25 cellular contexts compared by ENCODE assay signal in the genomic region with DNA sequence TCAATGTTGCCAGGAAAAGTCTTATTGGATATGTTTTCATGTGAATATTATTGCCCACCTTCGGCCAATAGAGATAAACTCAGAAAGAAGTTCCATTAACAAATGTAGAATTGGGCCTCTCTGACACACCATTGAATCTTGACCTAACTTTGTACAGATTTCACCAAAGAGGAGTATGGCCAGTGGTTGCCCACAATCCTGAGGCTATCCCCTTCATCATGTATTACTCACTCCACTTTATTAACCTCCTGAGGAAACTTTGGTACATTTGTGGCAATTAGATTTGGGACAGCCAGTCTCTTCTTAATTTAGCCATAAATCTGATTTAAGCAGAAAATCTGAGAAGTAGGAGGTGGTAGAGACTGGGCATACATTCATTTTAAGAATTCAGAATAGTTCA. TPM values are rescaled to one million over a fixed set of nuclear protein-coding genes. Genes with fewer than 3 reads are reported as not detected.
DNase-seq lines count a peak whose midpoint lies in the region; ATAC-seq, FAIRE-seq and TF ChIP-seq lines count a peak whose summit lies in the region.
"Had no signal": no experiment of that assay in that cellular context is flagged by ENCODE, and none has a peak within 500 bp of the region (broad histone marks: within the 10 kb centered on the region; RNA-seq: fewer than 3 reads in every experiment).

No MANE protein-coding gene starts in this region.

- peaks cover 29% of the 10 kb centered on the region for H3K36me3 Mint-ChIP-seq in HFFc6 (ENCODE audit: low read depth)
- H3K36me3 Mint-ChIP-seq in nephron progenitor cell (ENCODE audit: low read depth): peaks cover 4% of the 10 kb centered on the region
- H3K36me3 Mint-ChIP-seq: CD4-positive, CD25-positive, alpha-beta regulatory T cell; IgD-negative memory B cell had no signal

- H3K9me3 ChIP-seq in heart left ventricle (no peaks in the 10 kb centered on the region), pancreas (no peaks in the 10 kb centered on the region)
- H3K9me3 ChIP-seq: BLaER1 had no signal

- H3K27me3 ChIP-seq in heart left ventricle: peaks cover 0 to 8% (median 0%) of the 10 kb centered on the region in 9 donors
- H3K27me3 ChIP-seq in pancreas: no peaks in the 10 kb centered on the region
- H3K27me3 ChIP-seq: BLaER1 had no signal

- ATAC-seq in heart left ventricle (no peak), pancreas (no peak)
- ATAC-seq: GM23338 had no signal

- DNase-seq in EH (ENCODE audit: low read depth) (peak; percentile 42), HFFc6 (no peak), RCC 7860 (ENCODE audit: low spot score) (peak; percentile 26), glomerular visceral epithelial cell (ENCODE audit: extremely low spot score) (peak; percentile 8), heart left ventricle (no peak), pancreas (no peak), nephron progenitor cell (no peak)
- DNase-seq: CD4-positive, CD25-positive, alpha-beta regulatory T cell; GF-D8; H9; NCI-H1092 treated with DMSO at 0.1 percent for 48 hours; NCI-H146; NCI-H1930; NCI-H446; NCI-H524 treated with DMSO at 0.1 percent for 48 hours; NCI-H774; Right ventricle myocardium superior; RPMI8226; T-helper 1 cell had no signal

- no peak overlapping the region for H3K4me3 ChIP-seq in heart left ventricle
- no peak overlapping the region for H3K4me3 ChIP-seq in pancreas
- H3K4me3 ChIP-seq: BLaER1, GM23338 had no signal

- peak; percentile 58 for FAIRE-seq in RCC 7860 (lab: Jason Lieb, UNC)
- no peak for FAIRE-seq in pancreas (lab: Jason Lieb, UNC)
- FAIRE-seq: A204.1, GM12891 had no signal

- no peak for TF ChIP-seq CTCF in HFFc6 (IDR thresholded peaks at IDR 0.05)
- no peak for TF ChIP-seq CTCF in heart left ventricle (IDR thresholded peaks at IDR 0.05)
- TF ChIP-seq CTCF in pancreas (IDR thresholded peaks at IDR 0.05): no peak
- no peak for TF ChIP-seq CTCF in nephron progenitor cell (IDR thresholded peaks at IDR 0.05)

- H3K27me3 Mint-ChIP-seq in HFFc6 (ENCODE audit: insufficient read depth) (no peaks in the 10 kb centered on the region), nephron progenitor cell (ENCODE audit: low read depth, poor library complexity) (no peaks in the 10 kb centered on the region)
- H3K27me3 Mint-ChIP-seq: CD4-positive, CD25-positive, alpha-beta regulatory T cell; IgD-negative memory B cell had no signal

- no peak for TF ChIP-seq POLR2A in heart left ventricle (IDR thresholded peaks at IDR 0.05)

- WGBS in heart left ventricle, 4 donors: 88 to 95% (median 92%) methylated on average over 1 of the region's 1 CpG
- 73 to 91% methylated on average over 1 of the region's 1 CpG for WGBS in pancreas, 2 donors

- no peaks in the 10 kb centered on the region for H3K4me1 ChIP-seq in heart left ventricle
- no peaks in the 10 kb centered on the region for H3K4me1 ChIP-seq in pancreas
- H3K4me1 ChIP-seq: BLaER1 had no signal

- H3K4me3 Mint-ChIP-seq in HFFc6 (no peak overlapping the region), nephron progenitor cell (no peak overlapping the region)
- H3K4me3 Mint-ChIP-seq: GM23338, H9, IgD-negative memory B cell had no signal

- peak overlapping the region; percentile 61 for H3K27ac Mint-ChIP-seq in HFFc6
- no peak overlapping the region for H3K27ac Mint-ChIP-seq in nephron progenitor cell
- H3K27ac Mint-ChIP-seq: GM23338, H9, IgD-negative memory B cell had no signal

- intact Hi-C loops in heart left ventricle (cut with DNase I) (no loop called here), pancreas (cut with DNase I) (no loop called here)

- H3K9me3 Mint-ChIP-seq in HFFc6 (no peaks in the 10 kb centered on the region), nephron progenitor cell (peaks cover 4% of the 10 kb centered on the region)
- H3K9me3 Mint-ChIP-seq: GM23338, H9 had no signal

- H3K27ac ChIP-seq in heart left ventricle (no peak overlapping the region), pancreas (no peak overlapping the region)
- H3K27ac ChIP-seq: BLaER1 had no signal

- H3K36me3 ChIP-seq in heart left ventricle (no peaks in the 10 kb centered on the region), pancreas (no peaks in the 10 kb centered on the region)
- H3K36me3 ChIP-seq: BLaER1 had no signal

- H3K4me1 Mint-ChIP-seq in HFFc6 (ENCODE audit: low read depth) (peaks cover 58% of the 10 kb centered on the region), nephron progenitor cell (peaks cover 10% of the 10 kb centered on the region)
- H3K4me1 Mint-ChIP-seq: CD4-positive, CD25-positive, alpha-beta regulatory T cell; IgD-negative memory B cell had no signal

RNA-seq across cellular contexts. Expression of a gene that starts 53.3 kb away (rescaled TPM):
- 100 to 1,000 TPM in 2 of 6 experiments, 10 to 100 TPM in 4; 20.5 to 220 (median 23.5) TPM for total RNA-seq in HFFc6 (2021; fragmentation: NEBNext Ultra II Directional; extraction: Animal tissue kit (Norgen Biotek cat#: 25700))
- total RNA-seq in heart left ventricle (100 to 1,000 TPM in 1 of 9 donors, 10 to 100 TPM in 7, 1 to 10 TPM in 1; 8.7 to 102 (median 22.9) TPM), pancreas (10 to 100 TPM in 1 of 6 donors, 1 to 10 TPM in 3, under 1 TPM in 2; 0.24 to 41.6 (median 2.4) TPM)
- polyA plus RNA-seq in heart left ventricle (10 to 100 TPM; 24.2 to 27.5 TPM), pancreas (1 to 10 TPM in 1 of 2 donors, under 1 TPM in 1; 0.75 to 7.3 TPM)
- total RNA-seq: CD4-positive, CD25-positive, alpha-beta regulatory T cell; SK-MEL-5 had no signal
- polyA plus RNA-seq: CD4-positive, CD25-positive, alpha-beta regulatory T cell; IgD-negative memory B cell had no signal

Comparison
In these comparisons a context has a peak if more than half of its experiments do, and no peak if none do; other contexts are left out.
1. DNase-seq: peak in EH (single experiment), RCC 7860 (single experiment) and glomerular visceral epithelial cell (single experiment); none in HFFc6 (single experiment), heart left ventricle (0 of 5), pancreas (0 of 6) and nephron progenitor cell (single experiment).